Comparison of ENCODE assay signal across 30 cellular contexts in genomic region chr5:180853522-180853921, GRCh38. TPM values are rescaled to one million over a fixed set of nuclear protein-coding genes. Genes with fewer than 3 reads are reported as not detected.
"Had no signal": no experiment of that assay in that cellular context is flagged by ENCODE, and none has a peak within 500 bp of the region (broad histone marks: within the 10 kb centered on the region; RNA-seq: fewer than 3 reads in every experiment).

No MANE protein-coding gene starts in this region.

- H3K4me3 Mint-ChIP-seq: dendritic cell treated with granulocyte-macrophage colony-stimulating factor and Interleukin-4, amounts not matched to agents 40 ng/mL and 50 ng/mL, for 4 days; immature natural killer cell; mesothelial cell of epicardium; naive thymus-derived CD4-positive, alpha-beta T cell had no signal

- H3K4me1 Mint-ChIP-seq: immature natural killer cell, mesothelial cell of epicardium had no signal

- H3K4me3 ChIP-seq: colonic mucosa, dorsolateral prefrontal cortex, esophagus squamous epithelium, gastrocnemius medialis, lower lobe of right lung had no signal

- H3K9me3 ChIP-seq: colonic mucosa, gastrocnemius medialis had no signal

- H3K4me1 ChIP-seq: colonic mucosa, gastrocnemius medialis had no signal

- H3K27ac Mint-ChIP-seq: dendritic cell treated with granulocyte-macrophage colony-stimulating factor and Interleukin-4, amounts not matched to agents 40 ng/mL and 50 ng/mL, for 4 days; immature natural killer cell; mesothelial cell of epicardium had no signal

- ATAC-seq: esophagus mucosa; gastrocnemius medialis; left colon; left lobe of liver; left ventricle myocardium superior; lower lobe of right lung; naive thymus-derived CD4-positive, alpha-beta T cell had no signal

- H3K27me3 ChIP-seq: colonic mucosa, dorsolateral prefrontal cortex, esophagus squamous epithelium, gastrocnemius medialis had no signal

- DNase-seq: colonic mucosa; cortex of kidney; dorsolateral prefrontal cortex; effector CD4-positive, alpha-beta T cell; effector memory CD4-positive, alpha-beta T cell; erythroblast; esophagus squamous epithelium; foreskin fibroblast; foreskin melanocyte; gastrocnemius medialis; glutamatergic neuron; head of caudate nucleus; hippocampal formation; immature natural killer cell; islet precursor cell; kidney; kidney glomerular epithelial cell; left colon; left ventricle myocardium superior; lower lobe of right lung; mesenchymal stem cell; naive thymus-derived CD4-positive, alpha-beta T cell had no signal

- H3K27me3 Mint-ChIP-seq: dendritic cell treated with granulocyte-macrophage colony-stimulating factor and Interleukin-4, amounts not matched to agents 40 ng/mL and 50 ng/mL, for 4 days; naive thymus-derived CD4-positive, alpha-beta T cell had no signal

- H3K27ac ChIP-seq: colonic mucosa, epithelial cell of prostate, esophagus squamous epithelium, lower lobe of right lung had no signal

RNA-seq across cellular contexts. Expression of gene BTNL8, which starts 45.4 kb away (rescaled TPM):
- total RNA-seq: chondrocyte; esophagus mucosa; glomerular endothelial cell; mesothelial cell of epicardium; mononuclear cell; naive thymus-derived CD4-positive, alpha-beta T cell had no signal
- polyA plus RNA-seq: immature natural killer cell; naive thymus-derived CD4-positive, alpha-beta T cell had no signal
